ENCODE assay signal across 8 cellular contexts in the genomic region with DNA sequence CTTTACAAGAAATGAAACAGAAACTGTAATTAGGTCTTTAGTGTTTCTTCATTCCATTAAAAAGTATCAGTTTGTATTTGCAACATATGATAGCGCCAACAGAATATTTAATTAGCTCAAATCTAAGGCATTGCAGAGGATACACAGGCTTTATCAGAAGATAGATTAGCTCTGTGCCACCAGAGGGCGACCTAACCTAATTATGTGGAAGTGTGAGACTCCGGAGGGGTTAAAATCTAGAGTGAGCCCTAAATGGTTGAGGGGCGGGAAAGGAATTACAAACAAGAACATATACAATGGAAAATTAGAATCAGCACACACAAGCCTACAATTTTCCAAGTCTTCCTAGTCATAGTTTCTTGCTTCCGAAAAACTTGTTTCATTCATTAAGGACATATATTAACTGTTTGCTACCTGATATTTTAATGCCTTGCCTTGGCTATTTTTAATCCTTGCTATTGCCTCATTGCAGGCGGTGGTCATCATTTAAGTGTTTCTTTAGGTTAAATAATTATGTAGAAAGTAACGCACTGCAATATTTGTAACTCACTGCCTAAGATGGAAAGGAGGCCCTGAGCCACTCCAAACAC. TPM values are rescaled to one million over a fixed set of nuclear protein-coding genes. Genes with fewer than 3 reads are reported as not detected.
A peak's percentile ranks its signal among the peaks of the same experiment; 100 is the strongest.
DNase-seq lines count a peak whose midpoint lies in the region; ATAC-seq, FAIRE-seq and TF ChIP-seq lines count a peak whose summit lies in the region.

No MANE protein-coding gene starts in this region.

- peaks cover 1% of the 10 kb centered on the region for H3K9me3 Mint-ChIP-seq in astrocyte (ENCODE audit: unreplicated experiment)

- TF ChIP-seq CTCF in astrocyte (IDR thresholded peaks at IDR 0.05; ENCODE audit: insufficient read depth, low read depth, low read length), result peak; percentile 87

- peak; percentile 72 for DNase-seq in Daoy (ENCODE audit: low read depth)
- peak in 49 of 76 experiments; percentile 3 to 59 (median 30) for DNase-seq in HUDEP-2 (lab: John Stamatoyannopoulos, UW; ENCODE audit: unreplicated experiment in 76 of 76)
- DNase-seq in OCI-M1 (lab: John Stamatoyannopoulos, UW), result peak; percentile 80
- DNase-seq in astrocyte (ENCODE audit: low read depth), result peak; percentile 22
- peak; percentile 86 for DNase-seq in inferior parietal cortex (ENCODE audit: extremely low spot score)
- DNase-seq in stimulated activated CD4-positive, alpha-beta T cell treated with anti-CD3 and anti-CD28 coated beads, Interleukin-4, amount 100 ng/mL, for 4 hours, result peak; percentile 7 to 38
- no peak for DNase-seq in GOT3 (lab: John Stamatoyannopoulos, UW)

- no peak for ATAC-seq in GM21447 (IDR thresholded peaks at IDR 0.05; ENCODE audit: unreplicated experiment)

- H3K27ac Mint-ChIP-seq in astrocyte (ENCODE audit: unreplicated experiment), result no peak overlapping the region

- no peaks in the 10 kb centered on the region for H3K36me3 ChIP-seq in astrocyte (ENCODE audit: insufficient read depth, low read length)

- no peaks in the 10 kb centered on the region for H4K20me1 ChIP-seq in astrocyte (ENCODE audit: insufficient read depth, low read length)

- no peaks in the 10 kb centered on the region for H3K79me2 ChIP-seq in astrocyte (ENCODE audit: insufficient read depth, low read length)

- no peak for FAIRE-seq in astrocyte (lab: Jason Lieb, UNC)

- H3K27ac ChIP-seq in astrocyte (ENCODE audit: low read depth, low read length), result no peak overlapping the region

- H3K9me3 ChIP-seq in astrocyte (ENCODE audit: insufficient read depth, low read depth, low read length), result no peaks in the 10 kb centered on the region

- no peaks in the 10 kb centered on the region for H3K27me3 Mint-ChIP-seq in astrocyte (ENCODE audit: low read depth, unreplicated experiment)

- H3K4me1 Mint-ChIP-seq in astrocyte (ENCODE audit: low read depth, unreplicated experiment), result peaks cover 8% of the 10 kb centered on the region

- H2AFZ ChIP-seq in astrocyte (ENCODE audit: low read depth, low read length), result no peak overlapping the region

- H3K4me3 ChIP-seq in astrocyte (ENCODE audit: insufficient read depth, low read depth, low read length), result no peak overlapping the region

- H3K27me3 ChIP-seq in astrocyte (ENCODE audit: insufficient read depth, low read length), result no peaks in the 10 kb centered on the region

- H3K4me2 ChIP-seq in astrocyte (ENCODE audit: low read length), result no peak overlapping the region

- H3K4me1 ChIP-seq in astrocyte (ENCODE audit: insufficient read depth, low read length), result peaks cover 12% of the 10 kb centered on the region

- H3K4me3 Mint-ChIP-seq in astrocyte (ENCODE audit: unreplicated experiment), result no peak overlapping the region

- no peaks in the 10 kb centered on the region for H3K36me3 Mint-ChIP-seq in astrocyte (ENCODE audit: low read depth, unreplicated experiment)

- H3K9ac ChIP-seq in astrocyte (ENCODE audit: low read length), result no peak overlapping the region

RNA-seq across cellular contexts. Expression of gene RYR3, which starts 18.0 kb away (rescaled TPM):
- 0.74 and 4.7 TPM in 2 replicates for total RNA-seq in Daoy (2014; rRNA removed; shearing (Covaris generic))
- total RNA-seq in astrocyte, result 0.91 and 1.5 TPM in 2 replicates
